10 cellular contexts compared by ENCODE assay signal in genomic region chr4:170420255-170420693, GRCh38.
A peak's percentile ranks its signal among the peaks of the same experiment; 100 is the strongest.
DNase-seq lines count a peak whose midpoint lies in the region; ATAC-seq and TF ChIP-seq lines count a peak whose summit lies in the region.
"Had no signal": no experiment of that assay in that cellular context is flagged by ENCODE, and none has a peak within 500 bp of the region (broad histone marks: within the 10 kb centered on the region; RNA-seq: fewer than 3 reads in every experiment).

No MANE protein-coding gene starts in this region.

- TF ChIP-seq CTCF in osteoblast (IDR thresholded peaks at IDR 0.05; ENCODE audit: extremely low read depth, low read depth, low read length), result no peak

- H3K79me2 ChIP-seq in osteoblast (ENCODE audit: insufficient read depth, low read length), result no peaks in the 10 kb centered on the region

- H3K4me1 ChIP-seq in osteoblast (ENCODE audit: insufficient read depth, low read length), result no peaks in the 10 kb centered on the region

- H3K27ac ChIP-seq in caudate nucleus (ENCODE audit: low read depth, low read length), result no peak overlapping the region
- no peak overlapping the region for H3K27ac ChIP-seq in osteoblast (ENCODE audit: low read depth, low read length)
- H3K27ac ChIP-seq: RWPE1 had no signal

- peak; percentile 38 for DNase-seq in dedifferentiated amniotic fluid mesenchymal stem cell (ENCODE audit: extremely low spot score)
- DNase-seq in stimulated activated naive CD8-positive, alpha-beta T cell treated with anti-CD3 and anti-CD28 coated beads, Interleukin-15, Interleukin-2, amounts not matched to agents 100 U/mL and 50 U/mL, for 24 hours, result no peak
- DNase-seq in NCI-H2081 treated with DMSO at 0.1 percent for 48 hours (lab: John Stamatoyannopoulos, UW), result no peak
- no peak for DNase-seq in caudate nucleus (lab: John Stamatoyannopoulos, UW)
- DNase-seq in osteoblast (ENCODE audit: insufficient read length, low spot score, missing footprints), result no peak
- DNase-seq: activated T-cell treated with anti-CD3 and anti-CD28 coated beads, Interleukin-2, amount 50 U/mL, for 4 hours had no signal

- H3K27me3 ChIP-seq in osteoblast (ENCODE audit: insufficient read depth, low read length), result no peaks in the 10 kb centered on the region

- H3K9me3 ChIP-seq in osteoblast (ENCODE audit: low read depth, low read length), result no peaks in the 10 kb centered on the region

- no peaks in the 10 kb centered on the region for H4K20me1 ChIP-seq in osteoblast (ENCODE audit: insufficient read depth, low read length)

- no peak overlapping the region for H3K4me2 ChIP-seq in osteoblast (ENCODE audit: insufficient read depth, low read length)

- ATAC-seq in GM18499 (IDR thresholded peaks at IDR 0.05; ENCODE audit: insufficient read depth, unreplicated experiment) (peak; percentile 89), GM21576 (IDR thresholded peaks at IDR 0.05; ENCODE audit: unreplicated experiment) (peak; percentile 83), HG03460 (IDR thresholded peaks at IDR 0.05; ENCODE audit: unreplicated experiment) (peak; percentile 87)
- ATAC-seq in stimulated activated naive CD8-positive, alpha-beta T cell treated with anti-CD3 and anti-CD28 coated beads, Interleukin-15, Interleukin-2, amounts not matched to agents 100 U/mL and 50 U/mL, for 24 hours, result no peak
- ATAC-seq: activated T-cell treated with anti-CD3 and anti-CD28 coated beads, Interleukin-2, amount 50 U/mL, for 4 hours had no signal

- H2AFZ ChIP-seq in osteoblast (ENCODE audit: low read length), result no peak overlapping the region

- H3K4me3 ChIP-seq in osteoblast (ENCODE audit: insufficient read depth, low read length), result no peak overlapping the region

- H3K36me3 ChIP-seq in osteoblast (ENCODE audit: insufficient read depth, low read length), result no peaks in the 10 kb centered on the region
